Comparison of ENCODE assay signal across 8 cellular contexts in genomic region chr2:177553176-177553909, GRCh38.
DNase-seq lines count a peak whose midpoint lies in the region; ATAC-seq, FAIRE-seq and TF ChIP-seq lines count a peak whose summit lies in the region.

No MANE protein-coding gene starts in this region.

- no peaks in the 10 kb centered on the region for H3K9me1 ChIP-seq in endothelial cell of umbilical vein (replicated peaks; ENCODE audit: control insufficient read depth, extremely low read depth, insufficient read depth, low read length)

- H3K9ac ChIP-seq in endothelial cell of umbilical vein (replicated peaks; ENCODE audit: extremely low read depth, insufficient read depth, low read length), result peak overlapping the region; percentile 96

- no peak for TF ChIP-seq POLR2A in endothelial cell of umbilical vein (IDR thresholded peaks at IDR 0.05; ENCODE audit: low read depth, low read length)

- H3K79me2 ChIP-seq in endothelial cell of umbilical vein (ENCODE audit: control insufficient read depth, insufficient read depth, low read length), result no peaks in the 10 kb centered on the region

- POLR2A ChIA-PET in endothelial cell of umbilical vein (lab: Charles Lee), result no interaction called here

- peak; percentile 18 for FAIRE-seq in endothelial cell of umbilical vein (lab: Jason Lieb, UNC)

- peak overlapping the region; percentile 91 for H3K27ac ChIP-seq in endothelial cell of umbilical vein (ENCODE audit: insufficient read depth, low read depth, low read length)

- H3K9me3 Mint-ChIP-seq in activated T-cell treated with anti-CD3 and anti-CD28 coated beads, Interleukin-2, amount 50 U/mL, for 24 hours, result no peaks in the 10 kb centered on the region
- H3K9me3 Mint-ChIP-seq in natural killer cell, result no peaks in the 10 kb centered on the region

- H3K36me3 Mint-ChIP-seq in activated T-cell treated with anti-CD3 and anti-CD28 coated beads, Interleukin-2, amount 50 U/mL, for 24 hours (ENCODE audit: low read depth), result peaks cover 8% of the 10 kb centered on the region
- peaks cover 9% of the 10 kb centered on the region for H3K36me3 Mint-ChIP-seq in natural killer cell

- intact Hi-C loops in endothelial cell of umbilical vein (cut with micrococcal nuclease), result loop anchor here (1.0 to 10.0 kb wide), 7 partner anchors 65 to 389 kb away; partner anchors contain the start of gene AGPS
- intact Hi-C loops in natural killer cell (cut with micrococcal nuclease), result loop anchor here (1.0 to 10.0 kb wide), 2 partner anchors 65 to 389 kb away; a partner anchor contains a TSS

- peak overlapping the region; percentile 57 to 93 (median 84) for H3K4me3 ChIP-seq in endothelial cell of umbilical vein (replicated peaks in 1 of 3; ENCODE audit: insufficient read depth in 1 of 3, low read depth in 1 of 3, low read length in 3 of 3)

- H3K4me1 ChIP-seq in endothelial cell of umbilical vein (ENCODE audit: control insufficient read depth, extremely low read depth, insufficient read depth, low read length), result peaks cover 34% of the 10 kb centered on the region

- H3K27me3 Mint-ChIP-seq in activated T-cell treated with anti-CD3 and anti-CD28 coated beads, Interleukin-2, amount 50 U/mL, for 24 hours, result no peaks in the 10 kb centered on the region
- peaks cover 4 to 13% of the 10 kb centered on the region in 2 donors for H3K27me3 Mint-ChIP-seq in natural killer cell (ENCODE audit: low read depth in 2 of 2)

- CTCF ChIA-PET in endothelial cell of umbilical vein (lab: Charles Lee), result no interaction called here

- H2AFZ ChIP-seq in endothelial cell of umbilical vein (ENCODE audit: low read depth, low read length), result peak overlapping the region; percentile 93

- H3K4me1 Mint-ChIP-seq in activated T-cell treated with anti-CD3 and anti-CD28 coated beads, Interleukin-2, amount 50 U/mL, for 24 hours (ENCODE audit: low read depth), result peaks cover 16% of the 10 kb centered on the region
- peaks cover 12 to 13% of the 10 kb centered on the region in 2 donors for H3K4me1 Mint-ChIP-seq in natural killer cell

- no peak for DNase-seq in activated T-cell treated with anti-CD3 and anti-CD28 coated beads, Interleukin-2, amount 50 U/mL, for 24 hours
- DNase-seq in activated T-cell treated with anti-CD3 and anti-CD28 coated beads, Interleukin-2, amount 50 U/mL, for 1 hour, result no peak
- DNase-seq in RPMI8226 (peak; percentile 5), endothelial cell of umbilical vein (ENCODE audit: low read depth, low spot score) (no peak), natural killer cell (no peak), NOMO-1 treated with dmso at 0.1 percent for 144 hours (lab: John Stamatoyannopoulos, UW; ENCODE audit: unreplicated experiment) (no peak)

- peak overlapping the region; percentile 89 for H3K4me3 Mint-ChIP-seq in activated T-cell treated with anti-CD3 and anti-CD28 coated beads, Interleukin-2, amount 50 U/mL, for 24 hours
- peak overlapping the region; percentile 98 for H3K4me3 Mint-ChIP-seq in natural killer cell

- H3K9me3 ChIP-seq in endothelial cell of umbilical vein (replicated peaks; ENCODE audit: control insufficient read depth, insufficient read depth, low read length), result no peaks in the 10 kb centered on the region

- no peaks in the 10 kb centered on the region for H4K20me1 ChIP-seq in endothelial cell of umbilical vein (replicated peaks; ENCODE audit: control insufficient read depth, extremely low read depth, insufficient read depth, low read length)

- H3K27me3 ChIP-seq in endothelial cell of umbilical vein (ENCODE audit: control insufficient read depth in 2 of 2, insufficient read depth in 2 of 2, low read length in 2 of 2), result no peaks in the 10 kb centered on the region

- TSS peak; percentile 60 for BruUV-seq in endothelial cell of umbilical vein (replicated peaks; lab: Mats Ljungman, UMichigan)

- no peak for ATAC-seq in natural killer cell
- no peak for ATAC-seq in GM19035 (IDR thresholded peaks at IDR 0.05; ENCODE audit: unreplicated experiment)
- no peak for ATAC-seq in GM21447 (IDR thresholded peaks at IDR 0.05; ENCODE audit: unreplicated experiment)

- H3K4me2 ChIP-seq in endothelial cell of umbilical vein (ENCODE audit: insufficient read depth, low read length), result peak overlapping the region; percentile 88

- no peaks in the 10 kb centered on the region for H3K36me3 ChIP-seq in endothelial cell of umbilical vein (ENCODE audit: control insufficient read depth in 2 of 2, extremely low read depth in 1 of 2, insufficient read depth in 2 of 2, low read length in 2 of 2)

- H3K27ac Mint-ChIP-seq in activated T-cell treated with anti-CD3 and anti-CD28 coated beads, Interleukin-2, amount 50 U/mL, for 24 hours, result peak overlapping the region; percentile 99
- peak overlapping the region; percentile 98 to 100 for H3K27ac Mint-ChIP-seq in natural killer cell

- dilution Hi-C loops in endothelial cell of umbilical vein (cut with MboI; ENCODE audit: extremely low pct_ligation_motif_present, low sequenced_read_pairs), result no loop called here

- TF ChIP-seq CTCF in endothelial cell of umbilical vein (IDR thresholded peaks at IDR 0.05; ENCODE audit: extremely low read depth in 1 of 2, insufficient read depth in 1 of 2, low read depth in 1 of 2, low read length in 2 of 2), result no peak
- no peak for TF ChIP-seq CTCF in natural killer cell (IDR thresholded peaks at IDR 0.05)

TF ChIP-seq in endothelial cell of umbilical vein, 7 proteins besides CTCF, POLR2A, EP300 and RAD21:
- TF ChIP-seq POLR2AphosphoS5 (IDR thresholded peaks at IDR 0.05; ENCODE audit: insufficient read depth, low read depth, low read length), result no peak
- no peak for TF ChIP-seq MAX (IDR thresholded peaks at IDR 0.05; ENCODE audit: insufficient read depth, insufficient read length)
- TF ChIP-seq JUN (IDR thresholded peaks at IDR 0.05; ENCODE audit: borderline replicate concordance, insufficient read depth, insufficient read length, low read depth), result no peak
- TF ChIP-seq MYC (IDR thresholded peaks at IDR 0.05; ENCODE audit: low read depth, low read length), result no peak
- no peak for TF ChIP-seq GATA2 (IDR thresholded peaks at IDR 0.05; ENCODE audit: insufficient read depth, insufficient read length, low read depth, low read length)
- no peak for TF ChIP-seq EZH2 (IDR thresholded peaks at IDR 0.05; ENCODE audit: borderline replicate concordance, low read depth, low read length, severe bottlenecking)
- no peak for TF ChIP-seq FOS (IDR thresholded peaks at IDR 0.05; ENCODE audit: borderline replicate concordance, insufficient read depth, low read length)
